ENCODE assay signal across 14 cellular contexts in the genomic region with DNA sequence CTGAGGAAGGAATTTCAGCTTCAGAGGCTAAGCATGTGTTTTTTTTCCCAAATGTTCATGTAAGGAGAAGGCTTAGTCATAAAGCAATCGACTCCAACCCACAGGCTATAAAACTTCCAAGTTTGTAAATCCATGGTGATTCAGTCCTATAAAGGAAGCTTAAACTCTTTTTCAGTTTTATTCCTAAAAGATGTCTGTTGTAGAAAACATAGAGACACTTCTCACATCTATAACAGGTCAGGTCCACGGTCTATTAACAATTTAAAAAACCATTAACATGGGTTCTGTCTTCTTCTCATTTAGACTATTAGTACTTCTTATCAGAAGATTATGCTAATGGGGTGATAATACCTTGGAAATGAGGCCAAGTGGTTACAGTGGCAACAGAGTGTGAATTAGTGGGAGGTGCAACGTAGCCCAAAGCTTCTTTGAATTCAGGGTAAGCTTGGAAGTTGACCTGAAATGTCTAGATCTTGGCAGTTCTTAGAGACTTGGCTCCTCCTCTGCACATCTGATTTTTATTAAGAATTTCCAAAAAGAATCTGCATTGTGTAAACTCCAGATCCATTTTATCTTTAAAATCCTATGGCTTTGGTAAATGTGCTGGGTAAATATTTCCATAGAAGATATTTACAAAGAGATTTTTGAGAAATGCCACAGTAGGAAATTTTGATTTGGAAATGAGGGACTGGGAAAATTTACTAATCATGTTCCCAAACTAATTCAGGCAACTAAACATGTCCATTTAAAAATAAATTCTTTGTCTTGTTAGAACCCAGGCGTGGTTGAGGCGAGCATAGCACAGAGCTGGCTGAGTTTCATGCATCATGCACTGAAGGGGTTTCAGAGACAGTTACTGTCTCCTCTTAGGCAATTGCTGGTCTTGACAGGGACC.
DNase-seq lines count a peak whose midpoint lies in the region; FAIRE-seq and TF ChIP-seq lines count a peak whose summit lies in the region.
"Had no signal": no experiment of that assay in that cellular context is flagged by ENCODE, and none has a peak within 500 bp of the region (broad histone marks: within the 10 kb centered on the region; RNA-seq: fewer than 3 reads in every experiment).

No MANE protein-coding gene starts in this region.

- H3K9ac ChIP-seq in endothelial cell of umbilical vein (replicated peaks; ENCODE audit: extremely low read depth, insufficient read depth, low read length) = no peak overlapping the region

- H3K27ac ChIP-seq in endothelial cell of umbilical vein (ENCODE audit: insufficient read depth, low read depth, low read length) = no peak overlapping the region

- no peaks in the 10 kb centered on the region for H4K20me1 ChIP-seq in endothelial cell of umbilical vein (replicated peaks; ENCODE audit: control insufficient read depth, extremely low read depth, insufficient read depth, low read length)

- H3K4me3 ChIP-seq in endothelial cell of umbilical vein (replicated peaks in 1 of 3; ENCODE audit: insufficient read depth in 1 of 3, low read depth in 1 of 3, low read length in 3 of 3) = no peak overlapping the region

- POLR2A ChIA-PET in endothelial cell of umbilical vein (lab: Charles Lee) = no interaction called here

- H3K79me2 ChIP-seq in endothelial cell of umbilical vein (ENCODE audit: control insufficient read depth, insufficient read depth, low read length) = no peaks in the 10 kb centered on the region

- BruUV-seq in endothelial cell of umbilical vein (replicated peaks; lab: Mats Ljungman, UMichigan) = no TSS peak

- TF ChIP-seq POLR2A in endothelial cell of umbilical vein (IDR thresholded peaks at IDR 0.05; ENCODE audit: low read depth, low read length) = no peak

- peak; percentile 47 for FAIRE-seq in endothelial cell of umbilical vein (lab: Jason Lieb, UNC)
- FAIRE-seq: GM18507 had no signal

- intact Hi-C loops in endothelial cell of umbilical vein (cut with micrococcal nuclease) = no loop called here

- peaks cover 5% of the 10 kb centered on the region for H3K36me3 Mint-ChIP-seq in nephron (ENCODE audit: low read depth)
- H3K36me3 Mint-ChIP-seq: CD4-positive, CD25-positive, alpha-beta regulatory T cell; stimulated activated naive B cell treated with anti-CD40 and anti-IgM and Interleukin-4, amounts not matched to agents 10 μg/mL and 1 μg/mL and 100 μg/mL, for 72 hours had no signal

- dilution Hi-C loops in endothelial cell of umbilical vein (cut with MboI; ENCODE audit: extremely low pct_ligation_motif_present, low sequenced_read_pairs) = no loop called here

- H3K9me1 ChIP-seq in endothelial cell of umbilical vein (replicated peaks; ENCODE audit: control insufficient read depth, extremely low read depth, insufficient read depth, low read length) = no peaks in the 10 kb centered on the region

- peaks cover 61% of the 10 kb centered on the region for H3K4me1 Mint-ChIP-seq in nephron
- H3K4me1 Mint-ChIP-seq: CD4-positive, CD25-positive, alpha-beta regulatory T cell had no signal

- TF ChIP-seq CTCF in endothelial cell of umbilical vein (IDR thresholded peaks at IDR 0.05; ENCODE audit: extremely low read depth in 1 of 2, insufficient read depth in 1 of 2, low read depth in 1 of 2, low read length in 2 of 2) = no peak
- TF ChIP-seq CTCF in nephron (IDR thresholded peaks at IDR 0.05; ENCODE audit: unreplicated experiment in 3 of 3) = no peak

- peak overlapping the region; percentile 94 to 96 (median 95) for H3K27ac Mint-ChIP-seq in nephron
- H3K27ac Mint-ChIP-seq: CD4-positive, CD25-positive, alpha-beta regulatory T cell; stimulated activated naive B cell treated with anti-CD40 and anti-IgM and Interleukin-4, amounts not matched to agents 10 μg/mL and 1 μg/mL and 100 μg/mL, for 72 hours had no signal

- H3K9me3 ChIP-seq in endothelial cell of umbilical vein (replicated peaks; ENCODE audit: control insufficient read depth, insufficient read depth, low read length) = no peaks in the 10 kb centered on the region

- H2AFZ ChIP-seq in endothelial cell of umbilical vein (ENCODE audit: low read depth, low read length) = no peak overlapping the region

- H3K9me3 Mint-ChIP-seq in nephron = no peaks in the 10 kb centered on the region
- H3K9me3 Mint-ChIP-seq: CD4-positive, CD25-positive, alpha-beta regulatory T cell had no signal

- no peak overlapping the region for H3K4me2 ChIP-seq in endothelial cell of umbilical vein (ENCODE audit: insufficient read depth, low read length)

- no peaks in the 10 kb centered on the region for H3K4me1 ChIP-seq in endothelial cell of umbilical vein (ENCODE audit: control insufficient read depth, extremely low read depth, insufficient read depth, low read length)

- no peaks in the 10 kb centered on the region for H3K27me3 ChIP-seq in endothelial cell of umbilical vein (ENCODE audit: control insufficient read depth in 2 of 2, insufficient read depth in 2 of 2, low read length in 2 of 2)

- H3K27me3 Mint-ChIP-seq in nephron (ENCODE audit: low read depth) = peaks cover 3% of the 10 kb centered on the region

- DNase-seq in AG08396 (ENCODE audit: low spot score) (peak; percentile 57), NCI-H524 (lab: John Stamatoyannopoulos, UW) (peak; percentile 22 to 86), endothelial cell of umbilical vein (ENCODE audit: low read depth, low spot score) (no peak), C1 segment of cervical spinal cord (lab: John Stamatoyannopoulos, UW) (no peak), HuH-7 (ENCODE audit: low spot score) (no peak), NCI-H128 (lab: John Stamatoyannopoulos, UW; ENCODE audit: unreplicated experiment) (no peak)
- no peak for DNase-seq in stimulated activated CD4-positive, alpha-beta T cell treated with anti-CD3 and anti-CD28 coated beads, Interleukin-2, amount 100 ng/mL, for 24 hours
- DNase-seq: CD4-positive, CD25-positive, alpha-beta regulatory T cell; islet precursor cell; NCI-H510A treated with DMSO at 0.1 percent for 48 hours; retina; stimulated activated naive B cell treated with anti-CD40 and anti-IgM and Interleukin-4, amounts not matched to agents 10 μg/mL and 1 μg/mL and 100 μg/mL, for 72 hours had no signal

- peaks cover 0 to 4% of the 10 kb centered on the region in 2 experiments for H3K36me3 ChIP-seq in endothelial cell of umbilical vein (ENCODE audit: control insufficient read depth in 2 of 2, extremely low read depth in 1 of 2, insufficient read depth in 2 of 2, low read length in 2 of 2)

- H3K4me3 Mint-ChIP-seq in nephron = peak overlapping the region in 1 of 3 experiments; percentile 61
- H3K4me3 Mint-ChIP-seq: CD4-positive, CD25-positive, alpha-beta regulatory T cell; stimulated activated naive B cell treated with anti-CD40 and anti-IgM and Interleukin-4, amounts not matched to agents 10 μg/mL and 1 μg/mL and 100 μg/mL, for 72 hours had no signal

- CTCF ChIA-PET in endothelial cell of umbilical vein (lab: Charles Lee) = interaction anchor here (1.1 to 8.7 kb wide), 3 partner anchors 19 to 155 kb away, joined by 3 to 86 read pairs (median 5); no protein-coding TSS in a partner anchor

TF ChIP-seq in endothelial cell of umbilical vein, 7 proteins besides CTCF, POLR2A, EP300 and RAD21:
- TF ChIP-seq POLR2AphosphoS5 (IDR thresholded peaks at IDR 0.05; ENCODE audit: insufficient read depth, low read depth, low read length) (no peak), JUN (IDR thresholded peaks at IDR 0.05; ENCODE audit: borderline replicate concordance, insufficient read depth, insufficient read length, low read depth) (no peak), FOS (IDR thresholded peaks at IDR 0.05; ENCODE audit: borderline replicate concordance, insufficient read depth, low read length) (no peak), EZH2 (IDR thresholded peaks at IDR 0.05; ENCODE audit: borderline replicate concordance, low read depth, low read length, severe bottlenecking) (no peak), MYC (IDR thresholded peaks at IDR 0.05; ENCODE audit: low read depth, low read length) (no peak)
- TF ChIP-seq, protein P1, sequence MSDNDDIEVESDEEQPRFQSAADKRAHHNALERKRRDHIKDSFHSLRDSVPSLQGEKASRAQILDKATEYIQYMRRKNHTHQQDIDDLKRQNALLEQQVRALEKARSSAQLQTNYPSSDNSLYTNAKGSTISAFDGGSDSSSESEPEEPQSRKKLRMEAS (IDR thresholded peaks at IDR 0.05; ENCODE audit: insufficient read depth, insufficient read length) = no peak
TF ChIP-seq in endothelial cell of umbilical vein: peak in this region for 0.

Comparison
In these comparisons a context has a peak if more than half of its experiments do, and no peak if none do; other contexts are left out.
1. DNase-seq: peak in AG08396 (single experiment) and NCI-H524 (2 of 2); none in endothelial cell of umbilical vein (single experiment), C1 segment of cervical spinal cord (0 of 14), stimulated activated CD4-positive, alpha-beta T cell treated with anti-CD3 and anti-CD28 coated beads, Interleukin-2, amount 100 ng/mL, for 24 hours (0 of 2), HuH-7 (single experiment) and NCI-H128 (single experiment).